In genomic region chr10:32077896-32078295, GRCh38 we compare ENCODE assay signal across 12 cellular contexts. TPM values are rescaled to one million over a fixed set of nuclear protein-coding genes. Genes with fewer than 3 reads are reported as not detected.
DNase-seq lines count a peak whose midpoint lies in the region; ATAC-seq, FAIRE-seq and TF ChIP-seq lines count a peak whose summit lies in the region.
"Had no signal": no experiment of that assay in that cellular context is flagged by ENCODE, and none has a peak within 500 bp of the region (broad histone marks: within the 10 kb centered on the region; RNA-seq: fewer than 3 reads in every experiment).

No MANE protein-coding gene starts in this region.

- BruUV-seq in A673 (replicated peaks; lab: Mats Ljungman, UMichigan), result no TSS peak

- ATAC-seq in GM21526 (IDR thresholded peaks at IDR 0.05; ENCODE audit: low FRiP score, unreplicated experiment) (no peak), GM18909 (IDR thresholded peaks at IDR 0.05; ENCODE audit: poor library complexity, unreplicated experiment) (no peak)

- peaks cover 9% of the 10 kb centered on the region for H3K4me1 Mint-ChIP-seq in chondrocyte (ENCODE audit: low read depth)
- H3K4me1 Mint-ChIP-seq: central memory CD8-positive, alpha-beta T cell had no signal

- no peak overlapping the region for H3K4me3 Mint-ChIP-seq in chondrocyte (ENCODE audit: unreplicated experiment)
- H3K4me3 Mint-ChIP-seq: central memory CD8-positive, alpha-beta T cell; T-helper 1 cell treated with Interleukin-12 subunit alpha and Interleukin-12 subunit beta and Interleukin-4 antibody, amounts not matched to agents 30 μg/mL and 1 μg/mL, for 36 hours had no signal

- H3K9ac ChIP-seq in keratinocyte (ENCODE audit: control insufficient read depth, extremely low read depth, insufficient read depth, low read length), result no peak overlapping the region
- H3K9ac ChIP-seq: KMS-11 had no signal

- dilution Hi-C loops in keratinocyte (cut with MboI; ENCODE audit: extremely low pct_ligation_motif_present, low sequenced_read_pairs), result no loop called here

- no peaks in the 10 kb centered on the region for H3K36me3 Mint-ChIP-seq in chondrocyte (ENCODE audit: low read depth)

- DNase-seq in A673 (ENCODE audit: low spot score) (peak; percentile 24), LHCN-M2 (ENCODE audit: low read depth) (peak; percentile 80), chondrocyte (ENCODE audit: low spot score) (no peak), keratinocyte (ENCODE audit: low read depth, low spot score) (no peak), SHP77 (lab: John Stamatoyannopoulos, UW) (no peak)
- DNase-seq in activated naive CD4-positive, alpha-beta T cell (lab: John Stamatoyannopoulos, UW), result no peak
- DNase-seq: NCI-H510A treated with DMSO at 0.1 percent for 48 hours had no signal

- peak overlapping the region; percentile 70 for H2AFZ ChIP-seq in keratinocyte (ENCODE audit: control insufficient read depth, low read length)

- H3K79me2 ChIP-seq in keratinocyte (ENCODE audit: control insufficient read depth, insufficient read depth, low read length), result no peaks in the 10 kb centered on the region

- peaks cover 2% of the 10 kb centered on the region for H3K9me1 ChIP-seq in keratinocyte (ENCODE audit: control insufficient read depth, extremely low read depth, insufficient read depth, low read length)

- H3K27me3 ChIP-seq in A673 (replicated peaks; ENCODE audit: insufficient read depth, low read depth, low read length, poor library complexity) (no peaks in the 10 kb centered on the region), keratinocyte (ENCODE audit: control insufficient read depth, extremely low read depth, insufficient read depth, low read length) (no peaks in the 10 kb centered on the region)

- H3K4me1 ChIP-seq in A673 (ENCODE audit: insufficient read depth, low read length, poor library complexity, severe bottlenecking), result no peaks in the 10 kb centered on the region
- H3K4me1 ChIP-seq in keratinocyte (ENCODE audit: control insufficient read depth, extremely low read depth, insufficient read depth, low read length), result peaks cover 9% of the 10 kb centered on the region

- peak; percentile 98 for FAIRE-seq in keratinocyte (lab: Jason Lieb, UNC)

- no peak for TF ChIP-seq CTCF in A673 (conservative IDR thresholded peaks at IDR 0.05; ENCODE audit: low read depth, low read length)
- TF ChIP-seq CTCF in chondrocyte (IDR thresholded peaks at IDR 0.05), result no peak
- no peak for TF ChIP-seq CTCF in keratinocyte (optimal IDR thresholded peaks at IDR 0.05 in 1 of 3, IDR thresholded peaks at IDR 0.05 in 1 of 3, conservative IDR thresholded peaks at IDR 0.05 in 1 of 3; ENCODE audit: extremely low read depth in 1 of 3, insufficient read depth in 2 of 3, low read length in 3 of 3)

- POLR2A ChIA-PET in A673 (lab: Charles Lee; ENCODE audit: low non-redundant PET), result no interaction called here

- H3K27ac ChIP-seq in A673 (ENCODE audit: low read depth, low read length, poor library complexity, severe bottlenecking) (no peak overlapping the region), keratinocyte (ENCODE audit: control insufficient read depth, insufficient read depth, low read length) (peak overlapping the region; percentile 8)
- H3K27ac ChIP-seq: KMS-11 had no signal

- no peaks in the 10 kb centered on the region for H4K20me1 ChIP-seq in keratinocyte (ENCODE audit: control insufficient read depth, extremely low read depth, insufficient read depth, low read length)

- no peaks in the 10 kb centered on the region for H3K27me3 Mint-ChIP-seq in chondrocyte (ENCODE audit: low read depth)

- intact Hi-C loops in A673 (cut with micrococcal nuclease; ENCODE audit: unreplicated experiment), result no loop called here

- peak overlapping the region; percentile 57 for H3K4me2 ChIP-seq in keratinocyte (ENCODE audit: control insufficient read depth, extremely low read depth, insufficient read depth, low read depth, low read length)
- H3K4me2 ChIP-seq: KMS-11 had no signal

- H3K9me3 Mint-ChIP-seq in chondrocyte (ENCODE audit: low read depth), result no peaks in the 10 kb centered on the region
- H3K9me3 Mint-ChIP-seq: central memory CD8-positive, alpha-beta T cell; T-helper 1 cell treated with Interleukin-12 subunit alpha and Interleukin-12 subunit beta and Interleukin-4 antibody, amounts not matched to agents 30 μg/mL and 1 μg/mL, for 36 hours had no signal

- H3K36me3 ChIP-seq in A673 (ENCODE audit: insufficient read depth, low read length, poor library complexity, severe bottlenecking) (no peaks in the 10 kb centered on the region), keratinocyte (ENCODE audit: control insufficient read depth in 2 of 2, extremely low read depth in 1 of 2, insufficient read depth in 2 of 2, low read length in 2 of 2) (no peaks in the 10 kb centered on the region)

- H3K9me3 ChIP-seq in A673 (ENCODE audit: low read depth, low read length, poor library complexity, severe bottlenecking) (no peaks in the 10 kb centered on the region), keratinocyte (ENCODE audit: control insufficient read depth, low read depth, low read length) (no peaks in the 10 kb centered on the region)

- H3K4me3 ChIP-seq in A673 (ENCODE audit: low read depth, low read length, poor library complexity, severe bottlenecking) (no peak overlapping the region), keratinocyte (ENCODE audit: control insufficient read depth in 2 of 3, extremely low read depth in 1 of 3, insufficient read depth in 2 of 3, low read depth in 1 of 3, low read length in 3 of 3) (no peak overlapping the region)

- peak overlapping the region; percentile 5 for H3K27ac Mint-ChIP-seq in chondrocyte (ENCODE audit: unreplicated experiment)
- H3K27ac Mint-ChIP-seq: T-helper 1 cell treated with Interleukin-12 subunit alpha and Interleukin-12 subunit beta and Interleukin-4 antibody, amounts not matched to agents 30 μg/mL and 1 μg/mL, for 36 hours had no signal

- CTCF ChIA-PET in A673 (lab: Charles Lee), result no interaction called here

RNA-seq across cellular contexts. Expression of gene KIF5B, which starts 21.7 kb away (rescaled TPM):
- total RNA-seq in A673 (2021), result 135 and 148 TPM in 2 replicates
- 174 and 194 TPM in 2 replicates for total RNA-seq in LHCN-M2 (2014; rRNA removed)
- polyA plus RNA-seq in LHCN-M2 (2012), result 37.2 TPM
- total RNA-seq in chondrocyte, result 134 to 147 TPM (median 146 TPM) in 3 replicates
- 50.5 to 82.1 TPM (median 61.9 TPM) in 3 replicates for polyA plus RNA-seq in keratinocyte
- polyA plus RNA-seq in keratinocyte (2011; ENCODE audit: low read depth), result 530 TPM
- polyA plus RNA-seq in keratinocyte (2011; cell fraction: cytosol; rRNA removed), result 53.0 and 78.8 TPM in 2 replicates
- polyA plus RNA-seq in keratinocyte (2011; cell fraction: nucleus; rRNA removed), result 49.7 and 76.4 TPM in 2 replicates
- 78.7 and 85.6 TPM in 2 replicates for polyA plus RNA-seq in keratinocyte (2012; ENCODE audit: low replicate concordance)
- 14.3 to 90.5 TPM (median 37.5 TPM) in 3 replicates for polyA minus RNA-seq in keratinocyte
- 72.5 TPM for polyA minus RNA-seq in keratinocyte (2011; cell fraction: cytosol; rRNA and poly(A)+ RNA removed)
- 44.1 and 97.3 TPM in 2 replicates for polyA minus RNA-seq in keratinocyte (2011; cell fraction: nucleus; rRNA and poly(A)+ RNA removed)

Comparison
In these comparisons a context has a peak if more than half of its experiments do, and no peak if none do; other contexts are left out.
1. DNase-seq: peak in A673 (single experiment) and LHCN-M2 (single experiment); none in chondrocyte (single experiment), keratinocyte (single experiment), activated naive CD4-positive, alpha-beta T cell (0 of 4) and SHP77 (0 of 2).